ENCODE assay signal across 16 cellular contexts in the genomic region with DNA sequence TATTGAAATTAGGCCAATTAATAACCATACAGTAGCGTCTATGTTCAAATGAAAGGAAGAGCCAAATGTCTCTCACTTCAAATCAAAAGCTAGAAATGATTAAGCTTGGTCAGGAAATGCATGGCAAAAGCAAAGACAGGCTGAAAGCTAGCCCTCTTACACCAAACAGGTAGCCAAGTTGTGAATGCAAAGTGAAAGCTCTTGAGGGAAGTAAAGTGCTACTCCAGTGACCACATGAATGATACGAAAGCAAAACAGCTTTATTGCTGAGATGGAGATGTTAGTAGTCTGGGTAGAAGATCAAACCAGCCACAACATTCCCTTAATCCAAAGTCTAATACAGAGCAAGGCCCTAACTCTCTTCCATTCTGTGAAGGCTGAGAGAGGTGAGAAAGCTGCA.
DNase-seq lines count a peak whose midpoint lies in the region; ATAC-seq lines count a peak whose summit lies in the region.
"Had no signal": no experiment of that assay in that cellular context is flagged by ENCODE, and none has a peak within 500 bp of the region (broad histone marks: within the 10 kb centered on the region; RNA-seq: fewer than 3 reads in every experiment).

No MANE protein-coding gene starts in this region.

- peak; percentile 99 for ATAC-seq in GM18909 (IDR thresholded peaks at IDR 0.05; ENCODE audit: poor library complexity, unreplicated experiment)
- peak; percentile 78 for ATAC-seq in GM21529 (IDR thresholded peaks at IDR 0.05; ENCODE audit: unreplicated experiment)
- ATAC-seq in HG03103 (IDR thresholded peaks at IDR 0.05; ENCODE audit: low read depth, unreplicated experiment): peak; percentile 85
- peak; percentile 66 for ATAC-seq in left colon
- ATAC-seq: PC-3, psoas muscle had no signal

- H3K36me3 ChIP-seq in HAP-1 (replicated peaks): no peaks in the 10 kb centered on the region

- intact Hi-C loops in left colon (cut with DNase I, micrococcal nuclease): no loop called here

- no peaks in the 10 kb centered on the region for H3K9me3 ChIP-seq in HAP-1
- H3K9me3 ChIP-seq: psoas muscle had no signal

- DNase-seq in left colon (no peak), HAP-1 (ENCODE audit: low spot score in 2 of 2) (no peak), mucosa of gallbladder (ENCODE audit: low spot score) (no peak), NCI-H69 (lab: John Stamatoyannopoulos, UW) (no peak)
- DNase-seq: activated CD4-positive, alpha-beta T cell treated with anti-CD3 and anti-CD28 coated beads, Interleukin-2, amount 50 U/mL, for 4 hours; activated naive CD4-positive, alpha-beta T cell treated with anti-CD3 and anti-CD28 coated beads, Interleukin-2, amount 50 U/mL, for 16 hours; CD4-positive, alpha-beta memory T cell; IMR-90; NCI-H146; PC-3; psoas muscle; stimulated activated CD4-positive, alpha-beta T cell treated with anti-CD3 and anti-CD28 coated beads, Interleukin-2, amount 100 ng/mL, for 24 hours; stimulated activated naive CD4-positive, alpha-beta T cell treated with Interleukin-2 at 50 U/mL for 16 hours had no signal

- H3K4me1 ChIP-seq in HAP-1: no peaks in the 10 kb centered on the region
- H3K4me1 ChIP-seq: psoas muscle had no signal

- in situ Hi-C loops in HAP-1 (cut with MboI; ENCODE audit: low sequenced_read_pairs): no loop called here

- H3K4me3 ChIP-seq in HAP-1: no peak overlapping the region
- H3K4me3 ChIP-seq: psoas muscle had no signal

- 0 out of 2 replicates have a peak, but pooled peaks cover 5% of the 10 kb centered on the region for H3K27me3 ChIP-seq in HAP-1 (ENCODE audit: low read depth)
